In genomic region chr5:6827815-6828214, GRCh38 we compare ENCODE assay signal across 8 cellular contexts.
DNase-seq lines count a peak whose midpoint lies in the region; ATAC-seq and TF ChIP-seq lines count a peak whose summit lies in the region.

No MANE protein-coding gene starts in this region.

- peak; percentile 54 for ATAC-seq in GM18870 (IDR thresholded peaks at IDR 0.05; ENCODE audit: unreplicated experiment)
- peak; percentile 77 for ATAC-seq in HG02798 (IDR thresholded peaks at IDR 0.05; ENCODE audit: poor library complexity, unreplicated experiment)
- peak; percentile 43 for ATAC-seq in foreskin keratinocyte
- no peak for ATAC-seq in Right ventricle myocardium superior (ENCODE audit: poor library complexity)
- no peak for ATAC-seq in left lung

- H3K4me1 ChIP-seq in Peyer's patch (no peaks in the 10 kb centered on the region), foreskin keratinocyte (no peaks in the 10 kb centered on the region), Caco-2 (no peaks in the 10 kb centered on the region), left lung (no peaks in the 10 kb centered on the region)

- no TSS peak for BruUV-seq in Caco-2 (replicated peaks; lab: Mats Ljungman, UMichigan)

- DNase-seq in Peyer's patch (peak in 2 of 3 donors; percentile 29 to 50), foreskin keratinocyte (peak in 1 of 2 donors; percentile 11), Caco-2 (no peak), Right ventricle myocardium superior (no peak), NCI-H2196 (lab: John Stamatoyannopoulos, UW; ENCODE audit: unreplicated experiment) (no peak), left lung (no peak)

- POLR2A ChIA-PET in Caco-2 (lab: Charles Lee): no interaction called here

- H3K27ac Mint-ChIP-seq in Caco-2 (ENCODE audit: unreplicated experiment): no peak overlapping the region

- TF ChIP-seq POLR2A in Peyer's patch (IDR thresholded peaks at IDR 0.05): no peak

- H3K9me3 Mint-ChIP-seq in Caco-2 (ENCODE audit: unreplicated experiment): peaks cover 10% of the 10 kb centered on the region

- H3K9me3 ChIP-seq in Peyer's patch: no peaks in the 10 kb centered on the region
- no peaks in the 10 kb centered on the region for H3K9me3 ChIP-seq in Caco-2
- H3K9me3 ChIP-seq in left lung: no peaks in the 10 kb centered on the region

- H3K4me3 Mint-ChIP-seq in Caco-2 (ENCODE audit: unreplicated experiment): no peak overlapping the region

- no peaks in the 10 kb centered on the region for H3K36me3 ChIP-seq in Peyer's patch
- H3K36me3 ChIP-seq in Caco-2 (ENCODE audit: control insufficient read depth, insufficient read depth, low read length): no peaks in the 10 kb centered on the region
- no peaks in the 10 kb centered on the region for H3K36me3 ChIP-seq in left lung

- intact Hi-C loops in Caco-2 (cut with micrococcal nuclease; ENCODE audit: unreplicated experiment) (no loop called here), Right ventricle myocardium superior (cut with DNase I) (no loop called here), left lung (cut with DNase I) (no loop called here)

- no peaks in the 10 kb centered on the region for H3K4me1 Mint-ChIP-seq in Caco-2 (ENCODE audit: low read depth, unreplicated experiment)

- TF ChIP-seq CTCF in Peyer's patch (IDR thresholded peaks at IDR 0.05) (no peak), foreskin keratinocyte (conservative IDR thresholded peaks at IDR 0.05) (no peak), Caco-2 (IDR thresholded peaks at IDR 0.05; ENCODE audit: insufficient read depth in 1 of 2, low read depth in 1 of 2, low read length in 1 of 2, severe bottlenecking in 1 of 2, unreplicated experiment in 1 of 2) (no peak), left lung (IDR thresholded peaks at IDR 0.05) (no peak)

- no peaks in the 10 kb centered on the region for H3K27me3 ChIP-seq in Peyer's patch
- no peaks in the 10 kb centered on the region for H3K27me3 ChIP-seq in foreskin keratinocyte
- no peaks in the 10 kb centered on the region for H3K27me3 ChIP-seq in Caco-2 (replicated peaks; ENCODE audit: control insufficient read depth, insufficient read depth, low read length)
- H3K27me3 ChIP-seq in left lung: peaks cover 0 to 7% of the 10 kb centered on the region in 2 donors

- CTCF ChIA-PET in Caco-2 (lab: Charles Lee): interaction anchor here (0.7 kb wide), 1 partner anchor 16 kb away, joined by 3 read pairs; no protein-coding TSS in a partner anchor

- H3K27me3 Mint-ChIP-seq in Caco-2 (ENCODE audit: insufficient read depth, unreplicated experiment): peaks cover 19% of the 10 kb centered on the region

- H3K36me3 Mint-ChIP-seq in Caco-2 (ENCODE audit: insufficient read depth, unreplicated experiment): no peaks in the 10 kb centered on the region

- no peak overlapping the region for H3K27ac ChIP-seq in Peyer's patch
- H3K27ac ChIP-seq in foreskin keratinocyte: no peak overlapping the region
- H3K27ac ChIP-seq in left lung: no peak overlapping the region

- H3K4me3 ChIP-seq in Peyer's patch: peak overlapping the region in 1 of 4 donors; percentile 18
- H3K4me3 ChIP-seq in Caco-2 (ENCODE audit: low read depth, low read length): no peak overlapping the region
- peak overlapping the region in 1 of 2 donors; percentile 0 for H3K4me3 ChIP-seq in left lung

Comparison
In these comparisons a context has a peak if more than half of its experiments do, and no peak if none do; other contexts are left out.
1. ATAC-seq: peak in GM18870 (single experiment), HG02798 (single experiment) and foreskin keratinocyte (single experiment); none in Right ventricle myocardium superior (single experiment) and left lung (single experiment).
2. DNase-seq: peak in Peyer's patch (2 of 3); none in Caco-2 (0 of 2), Right ventricle myocardium superior (single experiment), NCI-H2196 (single experiment) and left lung (0 of 2).